1 cellular context compared by ENCODE assay signal in genomic region chr1:39522661-39523567, GRCh38.
TF ChIP-seq lines count a peak whose summit lies in the region.

No MANE protein-coding gene starts in this region.

TF ChIP-seq in K562, 482 proteins besides CTCF, POLR2A, EP300 and RAD21 (continued from another document):
- TF ChIP-seq MLLT1 (IDR thresholded peaks at IDR 0.05) (no peak), USF1 (CRISPR knock-in tag; IDR thresholded peaks at IDR 0.05) (no peak), PURB (CRISPR knock-in tag; IDR thresholded peaks at IDR 0.05; ENCODE audit: low read depth) (no peak), ZNF224 (CRISPR knock-in tag; IDR thresholded peaks at IDR 0.05) (no peak), CUX1 (CRISPR knock-in tag; IDR thresholded peaks at IDR 0.05) (no peak), NR4A1 (CRISPR knock-in tag; IDR thresholded peaks at IDR 0.05) (no peak), NR4A1 (tag; IDR thresholded peaks at IDR 0.05) (no peak)
